Comparison of ENCODE assay signal across 33 cellular contexts in genomic region chr19:58398545-58398944, GRCh38. TPM values are rescaled to one million over a fixed set of nuclear protein-coding genes. Genes with fewer than 3 reads are reported as not detected.
"Had no signal": no experiment of that assay in that cellular context is flagged by ENCODE, and none has a peak within 500 bp of the region (broad histone marks: within the 10 kb centered on the region; RNA-seq: fewer than 3 reads in every experiment).

No MANE protein-coding gene starts in this region.

- FAIRE-seq: islet of Langerhans, pancreas, urothelium cell line had no signal

- H3K27ac ChIP-seq: heart left ventricle, left ventricle myocardium inferior, pancreas, prostate gland, suprapubic skin, thoracic aorta, tibial artery, upper lobe of right lung had no signal

- DNase-seq: heart left ventricle; hypothalamus; immature natural killer cell; left ventricle myocardium inferior; midbrain; mucosa of descending colon; naive thymus-derived CD4-positive, alpha-beta T cell; nephron progenitor cell; nucleus accumbens; retina; right cardiac atrium; stimulated activated CD4-positive, alpha-beta T cell treated with anti-CD3 and anti-CD28 coated beads, Interleukin-1b, Interleukin-23, amount 100 ng/mL, for 48 hours; stimulated activated CD4-positive, alpha-beta T cell treated with anti-CD3 and anti-CD28 coated beads, Interleukin-2, amount 100 ng/mL, for 48 hours; stimulated activated CD4-positive, alpha-beta T cell treated with anti-CD3 and anti-CD28 coated beads, Interleukin-4, amount 100 ng/mL, for 4 hours; stimulated activated naive B cell treated with anti-CD40 and anti-IgM and Interleukin-4, amounts not matched to agents 10 μg/mL and 1 μg/mL and 100 μg/mL, for 72 hours; tibial artery; trophoblast cell; upper lobe of right lung had no signal

- H3K9me3 ChIP-seq: heart left ventricle, left ventricle myocardium inferior, mucosa of descending colon, pancreas, prostate gland, suprapubic skin, thoracic aorta, tibial artery, upper lobe of right lung had no signal

- H3K27me3 ChIP-seq: pancreas had no signal

- H3K4me3 Mint-ChIP-seq: immature natural killer cell; stimulated activated naive B cell treated with anti-CD40 and anti-IgM and Interleukin-4, amounts not matched to agents 10 μg/mL and 1 μg/mL and 100 μg/mL, for 72 hours; stimulated activated naive CD8-positive, alpha-beta T cell treated with anti-CD3 and anti-CD28 coated beads, Interleukin-15, Interleukin-2, amounts not matched to agents 100 ng/mL and 50 ng/mL, for 24 hours had no signal

- H3K9me3 Mint-ChIP-seq: immature natural killer cell; stimulated activated naive B cell treated with anti-CD40 and anti-IgM and Interleukin-4, amounts not matched to agents 10 μg/mL and 1 μg/mL and 100 μg/mL, for 72 hours; stimulated activated naive CD8-positive, alpha-beta T cell treated with anti-CD3 and anti-CD28 coated beads, Interleukin-15, Interleukin-2, amounts not matched to agents 100 ng/mL and 50 ng/mL, for 24 hours had no signal

- H3K27ac Mint-ChIP-seq: immature natural killer cell; naive thymus-derived CD4-positive, alpha-beta T cell; nephron progenitor cell; stimulated activated naive B cell treated with anti-CD40 and anti-IgM and Interleukin-4, amounts not matched to agents 10 μg/mL and 1 μg/mL and 100 μg/mL, for 72 hours; stimulated activated naive CD8-positive, alpha-beta T cell treated with anti-CD3 and anti-CD28 coated beads, Interleukin-15, Interleukin-2, amounts not matched to agents 100 ng/mL and 50 ng/mL, for 24 hours had no signal

- H3K4me3 ChIP-seq: heart left ventricle, left ventricle myocardium inferior, lung, mucosa of descending colon, pancreas, prostate gland, smooth muscle cell, suprapubic skin, thoracic aorta, tibial artery, upper lobe of right lung had no signal

- H3K4me1 ChIP-seq: prostate gland had no signal

- H3K4me2 ChIP-seq: smooth muscle cell had no signal

RNA-seq across cellular contexts. Expression of gene RNF225, which starts 3.1 kb away (rescaled TPM):
- total RNA-seq: heart left ventricle, kidney epithelial cell, left ventricle myocardium inferior, mesenteric fat pad, mucosa of descending colon, myocyte, osteoblast, pancreas, right cardiac atrium, skeletal muscle tissue, smooth muscle cell, subcutaneous adipose tissue, thoracic aorta had no signal
- polyA plus RNA-seq: heart left ventricle; immature natural killer cell; naive thymus-derived CD4-positive, alpha-beta T cell; pancreas; right cardiac atrium had no signal
